16 cellular contexts compared by ENCODE assay signal in the genomic region with DNA sequence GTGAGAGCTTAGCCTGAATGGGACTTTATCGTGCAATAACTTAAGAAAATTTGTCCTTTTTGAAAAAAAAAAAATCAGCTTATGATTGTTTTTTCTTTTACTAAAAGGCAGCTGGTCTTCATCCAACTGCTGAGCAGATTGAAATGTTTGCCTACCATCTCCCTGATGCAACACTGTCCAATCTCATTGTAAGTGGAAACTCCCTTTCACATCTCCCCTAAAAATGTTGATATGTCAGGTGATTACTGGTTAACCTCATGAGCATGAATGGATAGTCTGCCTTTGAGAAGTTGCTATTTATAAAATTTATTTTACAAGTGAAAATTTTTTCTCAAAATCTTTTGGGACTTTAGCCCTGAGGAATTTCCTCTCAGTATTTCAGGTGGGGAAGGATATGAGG. TPM values are rescaled to one million over a fixed set of nuclear protein-coding genes. Genes with fewer than 3 reads are reported as not detected.
DNase-seq lines count a peak whose midpoint lies in the region; ATAC-seq and TF ChIP-seq lines count a peak whose summit lies in the region.
"Had no signal": no experiment of that assay in that cellular context is flagged by ENCODE, and none has a peak within 500 bp of the region (broad histone marks: within the 10 kb centered on the region; RNA-seq: fewer than 3 reads in every experiment).

No MANE protein-coding gene starts in this region.

- no peak for TF ChIP-seq POLR2A in prostate gland (IDR thresholded peaks at IDR 0.05)

- H3K9me3 Mint-ChIP-seq in activated naive CD8-positive, alpha-beta T cell (ENCODE audit: low read depth), result no peaks in the 10 kb centered on the region
- H3K9me3 Mint-ChIP-seq: H9 had no signal

- peaks cover 3% of the 10 kb centered on the region for H3K4me1 Mint-ChIP-seq in activated naive CD8-positive, alpha-beta T cell (ENCODE audit: low read depth)
- H3K4me1 Mint-ChIP-seq: H9 had no signal

- intact Hi-C loops in prostate gland (cut with DNase I), result no loop called here

- no peak for TF ChIP-seq CTCF in AG09319 (IDR thresholded peaks at IDR 0.05; ENCODE audit: low read depth, low read length)
- no peak for TF ChIP-seq CTCF in prostate gland (IDR thresholded peaks at IDR 0.05)

- H3K27ac Mint-ChIP-seq in activated naive CD8-positive, alpha-beta T cell, result peak overlapping the region; percentile 29
- H3K27ac Mint-ChIP-seq: H9 had no signal

- H3K36me3 ChIP-seq in prostate gland, result peaks cover 0 to 12% of the 10 kb centered on the region in 2 donors
- H3K36me3 ChIP-seq in effector memory CD4-positive, alpha-beta T cell (ENCODE audit: control insufficient read depth, insufficient read depth, low read length), result peaks cover 38% of the 10 kb centered on the region

- H3K9me3 ChIP-seq in prostate gland, result no peaks in the 10 kb centered on the region
- H3K9me3 ChIP-seq in effector memory CD4-positive, alpha-beta T cell (ENCODE audit: control insufficient read depth, low read length), result no peaks in the 10 kb centered on the region

- H3K4me3 ChIP-seq in prostate gland, result no peak overlapping the region
- H3K4me3 ChIP-seq in effector memory CD4-positive, alpha-beta T cell (ENCODE audit: insufficient read depth, low read depth, low read length, poor library complexity, severe bottlenecking), result no peak overlapping the region

- H3K27ac ChIP-seq in prostate gland, result no peak overlapping the region
- H3K27ac ChIP-seq in effector memory CD4-positive, alpha-beta T cell (ENCODE audit: insufficient read depth, low read length, poor library complexity, severe bottlenecking), result no peak overlapping the region

- H3K4me1 ChIP-seq in prostate gland (replicated peaks), result no peaks in the 10 kb centered on the region
- H3K4me1 ChIP-seq in effector memory CD4-positive, alpha-beta T cell (ENCODE audit: control insufficient read depth, insufficient read depth, low read length, poor library complexity, severe bottlenecking), result no peaks in the 10 kb centered on the region

- peaks cover 9% of the 10 kb centered on the region for H3K36me3 Mint-ChIP-seq in activated naive CD8-positive, alpha-beta T cell

- H3K4me3 Mint-ChIP-seq in activated naive CD8-positive, alpha-beta T cell, result no peak overlapping the region
- H3K4me3 Mint-ChIP-seq: H9 had no signal

- 82% methylated on average over 1 of the region's 1 CpG for WGBS in prostate gland

- H3K27me3 ChIP-seq in prostate gland (replicated peaks; ENCODE audit: insufficient read depth), result no peaks in the 10 kb centered on the region
- no peaks in the 10 kb centered on the region for H3K27me3 ChIP-seq in effector memory CD4-positive, alpha-beta T cell (replicated peaks; ENCODE audit: control insufficient read depth, insufficient read depth, low read length, poor library complexity, severe bottlenecking)

- peak; percentile 57 for ATAC-seq in HG02759 (IDR thresholded peaks at IDR 0.05; ENCODE audit: unreplicated experiment)
- no peak for ATAC-seq in GM21515 (IDR thresholded peaks at IDR 0.05; ENCODE audit: unreplicated experiment)
- ATAC-seq in GM21367 (IDR thresholded peaks at IDR 0.05; ENCODE audit: unreplicated experiment), result no peak
- ATAC-seq: right cardiac atrium had no signal

- no peaks in the 10 kb centered on the region for H3K27me3 Mint-ChIP-seq in activated naive CD8-positive, alpha-beta T cell

- peak; percentile 41 for DNase-seq in AG09319 (ENCODE audit: extremely low read depth, low read depth)
- DNase-seq in iris pigment epithelial cell (ENCODE audit: low read depth), result peak; percentile 73
- DNase-seq in prostate gland (ENCODE audit: low spot score), result no peak
- DNase-seq in effector memory CD4-positive, alpha-beta T cell, result no peak
- DNase-seq: anterior cingulate cortex, C1 segment of cervical spinal cord, glutamatergic neuron, H9, kidney glomerular epithelial cell, NCI-H510A, right cardiac atrium, T1000 had no signal

RNA-seq across cellular contexts. Expression of a gene that starts 17.8 kb away (rescaled TPM):
- total RNA-seq in prostate gland, result 1 to 10 TPM in 1 of 2 donors, under 1 TPM in 1; 0.23 to 1.6 TPM
- total RNA-seq: H9 had no signal

RNA-seq across cellular contexts. Expression of a gene that starts 22.3 kb away (rescaled TPM):
- total RNA-seq in prostate gland, result 10 to 100 TPM; 18.5 to 37.0 TPM

Comparison
In these comparisons a context has a peak if more than half of its experiments do, and no peak if none do; other contexts are left out.
1. DNase-seq: peak in AG09319 (single experiment) and iris pigment epithelial cell (single experiment); none in prostate gland (single experiment) and effector memory CD4-positive, alpha-beta T cell (0 of 3).